In the genomic region with DNA sequence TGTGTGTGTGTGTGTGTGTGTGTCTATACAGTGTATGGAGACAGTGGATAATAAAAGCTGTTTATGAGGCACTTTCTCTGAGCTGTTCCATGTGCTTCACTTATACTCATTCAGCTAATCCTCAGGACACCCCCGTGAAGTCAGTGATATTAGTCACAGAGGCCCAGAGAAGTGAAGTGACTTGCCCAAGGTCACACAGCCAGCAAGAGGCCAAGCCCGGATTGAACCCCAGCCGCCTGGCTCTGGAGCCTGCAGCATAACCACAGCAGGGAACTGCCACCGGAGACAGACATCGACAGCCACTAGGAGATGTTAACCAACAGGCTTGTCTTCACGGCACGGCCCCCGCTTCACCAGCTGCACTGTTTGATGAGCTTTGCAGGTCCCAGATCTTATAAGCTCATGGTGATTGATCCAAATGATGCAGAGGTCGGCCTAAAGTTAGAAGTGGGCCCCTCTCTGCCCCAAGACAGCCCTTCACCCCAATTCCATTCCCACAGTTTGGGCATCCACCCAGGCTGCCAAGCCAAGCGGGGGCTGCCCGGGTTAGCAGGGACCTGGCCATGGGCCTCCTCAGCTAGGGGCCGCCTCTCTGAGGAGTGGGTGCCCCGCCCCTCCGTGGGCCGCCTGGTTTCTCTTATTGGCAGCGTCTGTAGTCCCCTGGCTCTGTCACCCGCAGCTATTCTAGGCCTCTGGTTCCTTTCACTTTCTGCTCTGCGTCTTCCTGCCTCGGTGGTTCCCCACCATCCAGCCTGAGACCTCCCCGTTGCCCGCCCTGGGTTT, we compare ENCODE assay signal across 8 cellular contexts.
A peak's percentile ranks its signal among the peaks of the same experiment; 100 is the strongest.
DNase-seq lines count a peak whose midpoint lies in the region; ATAC-seq lines count a peak whose summit lies in the region.

No MANE protein-coding gene starts in this region.

- no peaks in the 10 kb centered on the region for H3K27me3 Mint-ChIP-seq in activated naive CD8-positive, alpha-beta T cell treated with anti-CD3 and anti-CD28 coated beads, Interleukin-2, amount 50 U/mL, for 24 hours

- ATAC-seq in GM18502 (IDR thresholded peaks at IDR 0.05; ENCODE audit: poor library complexity, unreplicated experiment) (peak; percentile 90), HG02870 (IDR thresholded peaks at IDR 0.05; ENCODE audit: unreplicated experiment) (peak; percentile 90)
- ATAC-seq in activated naive CD8-positive, alpha-beta T cell treated with anti-CD3 and anti-CD28 coated beads, Interleukin-2, amount 50 U/mL, for 24 hours = peak; percentile 84

- no peaks in the 10 kb centered on the region for H3K9me3 ChIP-seq in HAP-1

- in situ Hi-C loops in HAP-1 (cut with MboI; ENCODE audit: low sequenced_read_pairs) = no loop called here

- H3K4me3 Mint-ChIP-seq in activated naive CD8-positive, alpha-beta T cell treated with anti-CD3 and anti-CD28 coated beads, Interleukin-2, amount 50 U/mL, for 24 hours = peak overlapping the region; percentile 67

- H3K4me1 Mint-ChIP-seq in activated naive CD8-positive, alpha-beta T cell treated with anti-CD3 and anti-CD28 coated beads, Interleukin-2, amount 50 U/mL, for 24 hours = peaks cover 75% of the 10 kb centered on the region

- H3K4me3 ChIP-seq in skin epidermis (peak overlapping the region in 1 of 7 experiments; percentile 3), HAP-1 (no peak overlapping the region)

- H3K27ac Mint-ChIP-seq in activated naive CD8-positive, alpha-beta T cell treated with anti-CD3 and anti-CD28 coated beads, Interleukin-2, amount 50 U/mL, for 24 hours = peak overlapping the region; percentile 98

- H3K36me3 Mint-ChIP-seq in activated naive CD8-positive, alpha-beta T cell treated with anti-CD3 and anti-CD28 coated beads, Interleukin-2, amount 50 U/mL, for 24 hours (ENCODE audit: low read depth) = no peaks in the 10 kb centered on the region

- H3K27ac ChIP-seq in skin epidermis = peak overlapping the region in 13 of 21 experiments; percentile 18 to 85 (median 67)

- H3K9me3 Mint-ChIP-seq in activated naive CD8-positive, alpha-beta T cell treated with anti-CD3 and anti-CD28 coated beads, Interleukin-2, amount 50 U/mL, for 24 hours = no peaks in the 10 kb centered on the region

- no peaks in the 10 kb centered on the region for H3K27me3 ChIP-seq in HAP-1 (ENCODE audit: low read depth)

- DNase-seq in T follicular helper cell (ENCODE audit: low read depth) (peak; percentile 40), SHP77 (lab: John Stamatoyannopoulos, UW) (no peak), HAP-1 (ENCODE audit: low spot score in 2 of 2) (no peak), superior temporal gyrus (ENCODE audit: extremely low spot score) (no peak)
- DNase-seq in activated naive CD8-positive, alpha-beta T cell treated with anti-CD3 and anti-CD28 coated beads, Interleukin-2, amount 50 U/mL, for 24 hours = peak; percentile 83

- H3K4me1 ChIP-seq in HAP-1 = no peaks in the 10 kb centered on the region

- H3K36me3 ChIP-seq in HAP-1 (replicated peaks) = no peaks in the 10 kb centered on the region

Comparison
In these comparisons a context has a peak if more than half of its experiments do, and no peak if none do; other contexts are left out.
1. DNase-seq: peak in T follicular helper cell (single experiment) and activated naive CD8-positive, alpha-beta T cell treated with anti-CD3 and anti-CD28 coated beads, Interleukin-2, amount 50 U/mL, for 24 hours (single experiment); none in SHP77 (0 of 2), HAP-1 (0 of 2) and superior temporal gyrus (single experiment).
2. Peak in every context shown above with its lines, with median percentiles within 50 percentile points of each other: ATAC-seq.